8 cellular contexts compared by ENCODE assay signal in genomic region chr3:41198526-41198925, GRCh38. TPM values are rescaled to one million over a fixed set of nuclear protein-coding genes. Genes with fewer than 3 reads are reported as not detected.
A peak's percentile ranks its signal among the peaks of the same experiment; 100 is the strongest.
DNase-seq lines count a peak whose midpoint lies in the region; ATAC-seq and TF ChIP-seq lines count a peak whose summit lies in the region.

No MANE protein-coding gene starts in this region.

- peak overlapping the region; percentile 86 to 91 for H3K4me3 Mint-ChIP-seq in effector memory CD8-positive, alpha-beta T cell

- H3K36me3 ChIP-seq in DOHH2 (ENCODE audit: control insufficient read depth, low read length) = peaks cover 19% of the 10 kb centered on the region
- H3K36me3 ChIP-seq in mucosa of rectum (ENCODE audit: control insufficient read depth in 2 of 2, insufficient read depth in 2 of 2, low read length in 2 of 2) = no peaks in the 10 kb centered on the region
- H3K36me3 ChIP-seq in urinary bladder (ENCODE audit: insufficient read depth) = no peaks in the 10 kb centered on the region

- DNase-seq in SW480 (ENCODE audit: low spot score) = peak; percentile 75
- DNase-seq in effector memory CD8-positive, alpha-beta T cell = peak in 2 of 3 experiments; percentile 5
- DNase-seq in NCI-H446 (lab: John Stamatoyannopoulos, UW) = no peak
- no peak for DNase-seq in mesenteric fat pad (ENCODE audit: low spot score)

- H3K9me2 ChIP-seq in DOHH2 (replicated peaks; ENCODE audit: control insufficient read depth, low read length) = no peaks in the 10 kb centered on the region

- H3K4me1 ChIP-seq in DOHH2 (ENCODE audit: control insufficient read depth, low read length) (peaks cover 29% of the 10 kb centered on the region), mucosa of rectum (ENCODE audit: control insufficient read depth in 2 of 2, insufficient read depth in 2 of 2, low read length in 2 of 2) (peaks cover 16 to 22% of the 10 kb centered on the region in 2 donors), urinary bladder (ENCODE audit: insufficient read depth) (no peaks in the 10 kb centered on the region)

- peak overlapping the region; percentile 77 for H3K4me3 ChIP-seq in DOHH2 (ENCODE audit: low read length)
- peak overlapping the region; percentile 86 to 99 for H3K4me3 ChIP-seq in mucosa of rectum (ENCODE audit: low read length in 2 of 2)
- H3K4me3 ChIP-seq in urinary bladder (ENCODE audit: low read depth, low read length) = peak overlapping the region; percentile 98

- H3F3A ChIP-seq in DOHH2 (ENCODE audit: control insufficient read depth, insufficient read depth) = peaks cover 7% of the 10 kb centered on the region; the same call in 1 of the 2 replicates

- H3K27ac Mint-ChIP-seq in effector memory CD8-positive, alpha-beta T cell = peak overlapping the region; percentile 81 to 94

- H4K20me1 ChIP-seq in DOHH2 (ENCODE audit: control insufficient read depth, insufficient read depth, low read depth, low read length) = peaks cover 25% of the 10 kb centered on the region

- peaks cover 0 to 7% of the 10 kb centered on the region in 2 donors for H3K27me3 Mint-ChIP-seq in effector memory CD8-positive, alpha-beta T cell

- H3K4me1 Mint-ChIP-seq in effector memory CD8-positive, alpha-beta T cell (ENCODE audit: low read depth in 2 of 2) = peaks cover 23 to 33% of the 10 kb centered on the region in 2 donors

- WGBS in urinary bladder = 13% methylated on average over 20 of the region's 20 CpGs

- ATAC-seq in HG02943 (IDR thresholded peaks at IDR 0.05; ENCODE audit: low read depth, unreplicated experiment) = peak; percentile 12
- ATAC-seq in effector memory CD8-positive, alpha-beta T cell (replicated peaks) = no peak

- no peak for TF ChIP-seq CTCF in DOHH2 (IDR thresholded peaks at IDR 0.05; ENCODE audit: low read depth, low read length, poor library complexity, severe bottlenecking)

- peak overlapping the region; percentile 71 for H3K4me2 ChIP-seq in DOHH2 (ENCODE audit: low read length)

- peak overlapping the region; percentile 65 to 100 for H3K9ac ChIP-seq in mucosa of rectum (ENCODE audit: low read depth in 1 of 2, low read length in 2 of 2)

- H3K9me3 ChIP-seq in DOHH2 (ENCODE audit: control insufficient read depth, insufficient read depth, low read length) = no peaks in the 10 kb centered on the region
- no peaks in the 10 kb centered on the region for H3K9me3 ChIP-seq in mucosa of rectum (ENCODE audit: control insufficient read depth in 2 of 2, low read length in 2 of 2)

- peaks cover 16% of the 10 kb centered on the region for H3K36me3 Mint-ChIP-seq in effector memory CD8-positive, alpha-beta T cell (ENCODE audit: insufficient read depth)

- H3K27me3 ChIP-seq in DOHH2 (ENCODE audit: control insufficient read depth, low read length) (peaks cover 5% of the 10 kb centered on the region; the same call in 1 of the 2 replicates), mucosa of rectum (ENCODE audit: control insufficient read depth in 2 of 2, insufficient read depth in 2 of 2, low read length in 2 of 2) (no peaks in the 10 kb centered on the region)

- H3K79me2 ChIP-seq in DOHH2 (ENCODE audit: control insufficient read depth, low read length) = peaks cover 41% of the 10 kb centered on the region

- H3K27ac ChIP-seq in DOHH2 (ENCODE audit: low read depth, low read length) = no peak overlapping the region
- peak overlapping the region; percentile 99 to 100 for H3K27ac ChIP-seq in mucosa of rectum (ENCODE audit: low read depth in 2 of 2, low read length in 2 of 2)
- peak overlapping the region; percentile 72 for H3K27ac ChIP-seq in urinary bladder (ENCODE audit: low read depth)

- no peaks in the 10 kb centered on the region for H3K9me3 Mint-ChIP-seq in effector memory CD8-positive, alpha-beta T cell

RNA-seq across cellular contexts. Expression of gene CTNNB1, which starts 0.8 kb away (rescaled TPM):
- total RNA-seq in urinary bladder (664 TPM), mesenteric fat pad (375 TPM)
- polyA plus RNA-seq in urinary bladder = 230 TPM

Comparison
In these comparisons a context has a peak if more than half of its experiments do, and no peak if none do; other contexts are left out.
1. DNase-seq: peak in SW480 (single experiment) and effector memory CD8-positive, alpha-beta T cell (2 of 3); none in NCI-H446 (0 of 2) and mesenteric fat pad (single experiment).
2. Peak in every context shown above with its lines, with median percentiles within 50 percentile points of each other: H3K4me3 ChIP-seq.